Comparison of ENCODE assay signal across 14 cellular contexts in the genomic region with DNA sequence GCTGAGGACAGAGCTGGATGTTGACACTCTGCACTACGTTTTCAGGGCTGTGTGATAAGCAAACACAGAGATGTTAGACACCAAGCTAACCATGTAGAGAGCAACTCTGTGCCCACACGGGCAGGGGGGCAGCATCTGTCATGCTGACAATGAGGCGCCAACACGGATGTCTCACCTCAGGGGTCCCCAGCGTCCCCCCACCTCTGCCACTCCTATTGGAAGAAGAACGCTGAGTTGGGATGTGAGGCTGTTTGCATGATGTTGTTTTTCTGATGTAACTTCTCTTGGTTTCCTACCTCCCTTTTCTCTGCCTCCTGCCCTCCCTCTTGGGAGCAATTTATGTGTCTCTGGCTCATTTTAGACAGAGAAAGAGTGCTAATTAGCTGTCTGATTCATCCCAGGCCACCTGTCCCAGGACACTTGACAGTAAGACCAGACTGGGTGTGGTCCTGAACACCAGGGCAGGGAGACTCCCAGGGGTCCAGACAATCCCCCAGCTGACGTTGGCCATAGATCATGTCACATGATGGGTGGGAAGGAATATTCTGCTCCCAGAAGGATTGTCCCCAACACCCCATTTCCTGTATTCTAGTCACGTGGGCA.
"Had no signal": no experiment of that assay in that cellular context is flagged by ENCODE, and none has a peak within 500 bp of the region (broad histone marks: within the 10 kb centered on the region; RNA-seq: fewer than 3 reads in every experiment).

No MANE protein-coding gene starts in this region.

- H3K27ac ChIP-seq: psoas muscle, right lobe of liver, spleen, tibial artery had no signal

- H3K4me1 Mint-ChIP-seq: activated naive CD8-positive, alpha-beta T cell treated with anti-CD3 and anti-CD28 coated beads for 36 hours; stimulated activated memory B cell treated with anti-CD40 and anti-IgM and Interleukin-4, amounts not matched to agents 10 μg/mL and 1 μg/mL and 100 μg/mL, for 72 hours had no signal

- H3K4me1 ChIP-seq: psoas muscle, right lobe of liver, spleen, tibial artery had no signal

- H3K36me3 ChIP-seq: right lobe of liver, spleen, tibial artery had no signal

- H3K4me3 ChIP-seq: psoas muscle, right lobe of liver, spleen, tibial artery had no signal

- H3K27ac Mint-ChIP-seq: activated CD4-positive, alpha-beta memory T cell treated with anti-CD3 and anti-CD28 coated beads for 36 hours; activated naive CD8-positive, alpha-beta T cell treated with anti-CD3 and anti-CD28 coated beads for 36 hours; stimulated activated memory B cell treated with anti-CD40 and anti-IgM and Interleukin-4, amounts not matched to agents 10 μg/mL and 1 μg/mL and 100 μg/mL, for 72 hours had no signal

- H3K27me3 Mint-ChIP-seq: activated naive CD8-positive, alpha-beta T cell treated with anti-CD3 and anti-CD28 coated beads for 36 hours had no signal

- H3K4me3 Mint-ChIP-seq: activated CD4-positive, alpha-beta memory T cell treated with anti-CD3 and anti-CD28 coated beads for 36 hours; activated naive CD8-positive, alpha-beta T cell treated with anti-CD3 and anti-CD28 coated beads for 36 hours; stimulated activated memory B cell treated with anti-CD40 and anti-IgM and Interleukin-4, amounts not matched to agents 10 μg/mL and 1 μg/mL and 100 μg/mL, for 72 hours had no signal

- DNase-seq: activated CD4-positive, alpha-beta memory T cell treated with anti-CD3 and anti-CD28 coated beads for 36 hours; activated CD4-positive, alpha-beta T cell treated with anti-CD3 and anti-CD28 coated beads for 1 hour; activated gamma-delta T cell treated with Interleukin-2 at 50 U/mL for 16 hours; activated naive CD8-positive, alpha-beta T cell treated with anti-CD3 and anti-CD28 coated beads for 36 hours; activated T-cell treated with anti-CD3 and anti-CD28 coated beads, Interleukin-2, amount 50 U/mL, for 48 hours; anterior cingulate cortex; dermis blood vessel endothelial cell; erythroblast; psoas muscle; right lobe of liver; spleen; stimulated activated CD4-positive, alpha-beta T cell treated with anti-CD3 and anti-CD28 coated beads, Interleukin-1b, Interleukin-23, amount 100 ng/mL, for 48 hours; tibial artery had no signal

- H3K9me3 Mint-ChIP-seq: activated CD4-positive, alpha-beta memory T cell treated with anti-CD3 and anti-CD28 coated beads for 36 hours; activated naive CD8-positive, alpha-beta T cell treated with anti-CD3 and anti-CD28 coated beads for 36 hours had no signal

- H3K36me3 Mint-ChIP-seq: activated CD4-positive, alpha-beta memory T cell treated with anti-CD3 and anti-CD28 coated beads for 36 hours; activated naive CD8-positive, alpha-beta T cell treated with anti-CD3 and anti-CD28 coated beads for 36 hours; stimulated activated memory B cell treated with anti-CD40 and anti-IgM and Interleukin-4, amounts not matched to agents 10 μg/mL and 1 μg/mL and 100 μg/mL, for 72 hours had no signal

- ATAC-seq: psoas muscle; right lobe of liver; stimulated activated memory B cell treated with anti-CD40 and anti-IgM and Interleukin-4, amounts not matched to agents 10 μg/mL and 1 μg/mL and 100 μg/mL, for 72 hours had no signal

- H3K27me3 ChIP-seq: right lobe of liver had no signal

- H3K9me3 ChIP-seq: psoas muscle, right lobe of liver, spleen, tibial artery had no signal
